Comparison of ENCODE assay signal across 1 cellular context in genomic region chr2:190553254-190553653, GRCh38.
TF ChIP-seq lines count a peak whose summit lies in the region.

No MANE protein-coding gene starts in this region.

TF ChIP-seq in K562, 482 proteins besides CTCF, POLR2A, EP300 and RAD21 (continued from another document):
- TF ChIP-seq, protein P1, sequence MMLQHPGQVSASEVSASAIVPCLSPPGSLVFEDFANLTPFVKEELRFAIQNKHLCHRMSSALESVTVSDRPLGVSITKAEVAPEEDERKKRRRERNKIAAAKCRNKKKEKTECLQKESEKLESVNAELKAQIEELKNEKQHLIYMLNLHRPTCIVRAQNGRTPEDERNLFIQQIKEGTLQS (IDR thresholded peaks at IDR 0.05): no peak
- TF ChIP-seq, protein P1 (CRISPR knock-in tag; conservative IDR thresholded peaks at IDR 0.05): no peak
- no peak for TF ChIP-seq DNMT1 (IDR thresholded peaks at IDR 0.05)
- TF ChIP-seq KDM2B (CRISPR knock-in tag; IDR thresholded peaks at IDR 0.05): no peak
- TF ChIP-seq MXI1 (IDR thresholded peaks at IDR 0.05; ENCODE audit: low read depth, low read length): no peak
- no peak for TF ChIP-seq SREBF2 (CRISPR knock-in tag; IDR thresholded peaks at IDR 0.05)
- no peak for TF ChIP-seq HLTF (IDR thresholded peaks at IDR 0.05)
- TF ChIP-seq, protein P2, sequence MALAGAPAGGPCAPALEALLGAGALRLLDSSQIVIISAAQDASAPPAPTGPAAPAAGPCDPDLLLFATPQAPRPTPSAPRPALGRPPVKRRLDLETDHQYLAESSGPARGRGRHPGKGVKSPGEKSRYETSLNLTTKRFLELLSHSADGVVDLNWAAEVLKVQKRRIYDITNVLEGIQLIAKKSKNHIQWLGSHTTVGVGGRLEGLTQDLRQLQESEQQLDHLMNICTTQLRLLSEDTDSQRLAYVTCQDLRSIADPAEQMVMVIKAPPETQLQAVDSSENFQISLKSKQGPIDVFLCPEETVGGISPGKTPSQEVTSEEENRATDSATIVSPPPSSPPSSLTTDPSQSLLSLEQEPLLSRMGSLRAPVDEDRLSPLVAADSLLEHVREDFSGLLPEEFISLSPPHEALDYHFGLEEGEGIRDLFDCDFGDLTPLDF (CRISPR knock-in tag; IDR thresholded peaks at IDR 0.05): no peak
- no peak for TF ChIP-seq NFIX (CRISPR knock-in tag; IDR thresholded peaks at IDR 0.05; ENCODE audit: low read depth)
- no peak for TF ChIP-seq MED1 (CRISPR knock-in tag; IDR thresholded peaks at IDR 0.05; ENCODE audit: borderline replicate concordance)
- no peak for TF ChIP-seq EWSR1 (IDR thresholded peaks at IDR 0.05; ENCODE audit: borderline replicate concordance, low read depth, partially characterized antibody)
TF ChIP-seq in K562: peak in this region for 2.
